Comparison of ENCODE assay signal across 27 cellular contexts in the genomic region with DNA sequence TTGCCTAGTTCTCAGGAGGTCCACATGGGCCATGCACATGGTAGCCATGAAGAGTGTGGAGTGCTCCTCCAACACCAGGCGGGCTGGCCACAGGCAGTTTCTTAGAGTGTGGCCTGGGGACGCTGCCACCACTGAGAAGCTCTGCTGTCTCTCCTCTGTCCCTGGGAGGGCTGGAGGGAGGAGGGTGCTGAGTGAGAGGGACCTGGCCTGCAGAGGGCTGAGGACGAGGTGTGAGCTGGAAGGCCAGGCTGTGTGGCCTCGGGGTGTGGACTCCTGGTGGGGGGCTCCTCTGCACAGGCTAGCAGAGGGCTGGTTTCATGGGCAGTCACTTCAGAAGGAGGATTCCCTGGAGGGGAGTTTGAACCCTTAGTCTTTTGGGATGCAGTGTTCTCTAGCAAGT. TPM values are rescaled to one million over a fixed set of nuclear protein-coding genes. Genes with fewer than 3 reads are reported as not detected.
A peak's percentile ranks its signal among the peaks of the same experiment; 100 is the strongest.
DNase-seq lines count a peak whose midpoint lies in the region; ATAC-seq and TF ChIP-seq lines count a peak whose summit lies in the region.
"Had no signal": no experiment of that assay in that cellular context is flagged by ENCODE, and none has a peak within 500 bp of the region (broad histone marks: within the 10 kb centered on the region; RNA-seq: fewer than 3 reads in every experiment).

No MANE protein-coding gene starts in this region.

- no peak overlapping the region for H3K18ac ChIP-seq in IMR-90 (ENCODE audit: low read depth, low read length)

- H3K27ac ChIP-seq in A673 (ENCODE audit: low read depth, low read length, poor library complexity, severe bottlenecking) (peak overlapping the region; percentile 44), IMR-90 (ENCODE audit: insufficient read depth, low read length) (peak overlapping the region; percentile 10; the same call in 1 of the 2 replicates), dorsolateral prefrontal cortex (peak overlapping the region in 52 of 59 donors; percentile 3 to 100 (median 73)), osteoblast (ENCODE audit: low read depth, low read length) (peak overlapping the region; percentile 91)
- H3K27ac ChIP-seq: BLaER1, SJCRH30 had no signal

- no CpG with 5 or more reads among the region's 4 CpGs for WGBS in IMR-90 (ENCODE audit: extremely low coverage in 2 of 2, insufficient read length in 1 of 2), 2 experiments

- H3K9me1 ChIP-seq in IMR-90 (ENCODE audit: insufficient read depth, low read length), result peaks cover 33% of the 10 kb centered on the region

- peaks cover 42% of the 10 kb centered on the region for H3K4me1 ChIP-seq in A673 (ENCODE audit: insufficient read depth, low read length, poor library complexity, severe bottlenecking)
- peaks cover 38% of the 10 kb centered on the region for H3K4me1 ChIP-seq in IMR-90 (ENCODE audit: control insufficient read depth, insufficient read depth, low read length)
- peaks cover 48% of the 10 kb centered on the region for H3K4me1 ChIP-seq in osteoblast (ENCODE audit: insufficient read depth, low read length)

- CTCF ChIA-PET in A673 (lab: Charles Lee) (no interaction called here), IMR-90 (lab: Yijun Ruan, JAX) (interaction anchor here (0.6 kb wide), 1 partner anchor 60 kb away, joined by 3 read pairs; no protein-coding TSS in a partner anchor)

- H2BK5ac ChIP-seq in IMR-90 (ENCODE audit: low read depth, low read length, poor library complexity, severe bottlenecking), result no peak overlapping the region

- ATAC-seq in IMR-90 (ENCODE audit: low read depth) (no peak), sciatic nerve (no peak), GM21576 (IDR thresholded peaks at IDR 0.05; ENCODE audit: unreplicated experiment) (no peak)
- ATAC-seq: activated CD4-positive, CD25-positive, alpha-beta regulatory T cell treated with anti-CD3 and anti-CD28 coated beads, Interleukin-2, amount 50 U/mL, for 24 hours; stimulated activated naive CD8-positive, alpha-beta T cell treated with anti-CD3 and anti-CD28 coated beads, Interleukin-15, amount 100 ng/mL, for 72 hours had no signal

- H2AK5ac ChIP-seq in IMR-90 (ENCODE audit: low read depth, low read length), result peak overlapping the region; percentile 72; the same call in 1 of the 2 replicates

- POLR2A ChIA-PET in A673 (lab: Charles Lee; ENCODE audit: low non-redundant PET), result no interaction called here
- POLR2A ChIA-PET in IMR-90 (lab: Charles Lee; ENCODE audit: unreplicated experiment), result no interaction called here

- peak overlapping the region; percentile 49; the same call in 1 of the 2 replicates for H2BK120ac ChIP-seq in IMR-90 (ENCODE audit: low read depth, low read length)

- peak overlapping the region; percentile 23; the same call in 1 of the 2 replicates for H3K23ac ChIP-seq in IMR-90 (ENCODE audit: low read depth, low read length)

- BruUV-seq in A673 (replicated peaks; lab: Mats Ljungman, UMichigan), result no TSS peak
- BruUV-seq in IMR-90 (replicated peaks; lab: Mats Ljungman, UMichigan), result no TSS peak

- in situ Hi-C loops in IMR-90 (cut with MboI; ENCODE audit: low sequenced_read_pairs), result no loop called here

- H2AFZ ChIP-seq in IMR-90 (replicated peaks; ENCODE audit: low read length, poor library complexity) (no peak overlapping the region), osteoblast (ENCODE audit: low read length) (no peak overlapping the region)

- H4K91ac ChIP-seq in IMR-90 (ENCODE audit: insufficient read depth, low read depth, low read length), result peak overlapping the region; percentile 35; the same call in 1 of the 2 replicates

- H3K4me2 ChIP-seq in IMR-90 (ENCODE audit: low read depth, low read length) (no peak overlapping the region), osteoblast (ENCODE audit: insufficient read depth, low read length) (no peak overlapping the region)
- H3K4me2 ChIP-seq: BLaER1 had no signal

- H3K56ac ChIP-seq in IMR-90 (ENCODE audit: extremely low read depth, insufficient read depth, low read length), result no peak overlapping the region

- H3K27me3 ChIP-seq in A673 (replicated peaks; ENCODE audit: insufficient read depth, low read depth, low read length, poor library complexity) (no peaks in the 10 kb centered on the region), IMR-90 (ENCODE audit: control insufficient read depth, insufficient read depth, low read length) (no peaks in the 10 kb centered on the region), dorsolateral prefrontal cortex (no peaks in the 10 kb centered on the region), osteoblast (ENCODE audit: insufficient read depth, low read length) (no peaks in the 10 kb centered on the region)
- H3K27me3 ChIP-seq: BLaER1, SJCRH30 had no signal

- no peak overlapping the region for H3K14ac ChIP-seq in IMR-90 (replicated peaks; ENCODE audit: low read depth, low read length)

- TF ChIP-seq CTCF in A673 (conservative IDR thresholded peaks at IDR 0.05; ENCODE audit: low read depth, low read length) (no peak), IMR-90 (conservative IDR thresholded peaks at IDR 0.05; ENCODE audit: low read depth, low read length) (no peak), dorsolateral prefrontal cortex (IDR thresholded peaks at IDR 0.05 in 54 of 56, conservative IDR thresholded peaks at IDR 0.05 in 2 of 56; ENCODE audit: low read depth in 1 of 56, partially characterized antibody in 56 of 56) (no peak), osteoblast (IDR thresholded peaks at IDR 0.05; ENCODE audit: extremely low read depth, low read depth, low read length) (no peak)

- intact Hi-C loops in A673 (cut with micrococcal nuclease; ENCODE audit: unreplicated experiment), result no loop called here
- intact Hi-C loops in IMR-90 (cut with micrococcal nuclease), result no loop called here
- intact Hi-C loops in dorsolateral prefrontal cortex (cut with DNase I), result no loop called here
- intact Hi-C loops in sciatic nerve (cut with DNase I), result no loop called here

- no peak for TF ChIP-seq RAD21 in IMR-90 (IDR thresholded peaks at IDR 0.05; ENCODE audit: low read length)

- DNase-seq in A673 (ENCODE audit: low spot score) (no peak), IMR-90 (no peak), dorsolateral prefrontal cortex (peak in 3 of 10 donors; percentile 39 to 46 (median 39)), osteoblast (ENCODE audit: insufficient read length, low spot score, missing footprints) (no peak), NCI-H2227 treated with DMSO at 0.1 percent for 48 hours (lab: John Stamatoyannopoulos, UW) (no peak), medulla oblongata (ENCODE audit: extremely low spot score) (no peak), sciatic nerve (ENCODE audit: low spot score) (no peak)
- DNase-seq: activated CD4-positive, alpha-beta T cell treated with anti-CD3 and anti-CD28 coated beads, Interleukin-2, amount 50 U/mL, for 48 hours; activated CD8-positive, alpha-beta memory T cell treated with anti-CD3 and anti-CD28 coated beads, Interleukin-2, amount 50 U/mL, for 4 hours; activated naive CD8-positive, alpha-beta T cell treated with anti-CD3 and anti-CD28 coated beads, Interleukin-2, amount 10 ng/mL, durations not matched to agents 7 days and 5 days; COR-L47; DMS53; effector CD4-positive, alpha-beta T cell; HCEC 1CT; islet precursor cell; KBM-7; NCI-H1105; NCI-H1930; NCI-H69; SJCRH30; stimulated activated naive CD8-positive, alpha-beta T cell treated with anti-CD3 and anti-CD28 coated beads, Interleukin-15, amount 100 ng/mL, for 72 hours; T-helper 1 cell had no signal

- peak overlapping the region; percentile 31 for H3K4ac ChIP-seq in IMR-90 (ENCODE audit: low read depth, low read length)

- H2AK9ac ChIP-seq in IMR-90 (replicated peaks; ENCODE audit: low read depth, low read length, poor library complexity), result peak overlapping the region; percentile 10

- H3K79me2 ChIP-seq in osteoblast (ENCODE audit: insufficient read depth, low read length), result peaks cover 92% of the 10 kb centered on the region

- H3K4me3 ChIP-seq in A673 (ENCODE audit: low read depth, low read length, poor library complexity, severe bottlenecking) (no peak overlapping the region), IMR-90 (ENCODE audit: insufficient read depth, low read depth, low read length) (no peak overlapping the region), dorsolateral prefrontal cortex (peak overlapping the region in 1 of 59 donors; percentile 15), osteoblast (ENCODE audit: insufficient read depth, low read length) (no peak overlapping the region)
- H3K4me3 ChIP-seq: BLaER1, lung, SJCRH30, tibial nerve had no signal

- H2BK15ac ChIP-seq in IMR-90 (ENCODE audit: low read depth, low read length), result no peak overlapping the region

- peaks cover 5% of the 10 kb centered on the region; the same call in 1 of the 2 replicates for H4K20me1 ChIP-seq in IMR-90 (ENCODE audit: insufficient read depth, low read length)
- H4K20me1 ChIP-seq in osteoblast (ENCODE audit: insufficient read depth, low read length), result peaks cover 2% of the 10 kb centered on the region

- H4K8ac ChIP-seq in IMR-90 (ENCODE audit: low read depth in 2 of 2, low read length in 2 of 2), result peak overlapping the region in 1 of 2 experiments; percentile 32; a peak in 1 of 4 replicates

- peaks cover 8% of the 10 kb centered on the region for H3K36me3 ChIP-seq in A673 (ENCODE audit: insufficient read depth, low read length, poor library complexity, severe bottlenecking)
- H3K36me3 ChIP-seq in IMR-90 (ENCODE audit: control insufficient read depth, insufficient read depth, low read length), result peaks cover 17% of the 10 kb centered on the region
- H3K36me3 ChIP-seq in osteoblast (ENCODE audit: insufficient read depth, low read length), result peaks cover 52% of the 10 kb centered on the region
- H3K36me3 ChIP-seq: tibial nerve had no signal

- no peak for TF ChIP-seq POLR2A in IMR-90 (IDR thresholded peaks at IDR 0.05; ENCODE audit: low read depth, low read length)

- peaks cover 24 to 90% of the 10 kb centered on the region in 2 experiments for H3K79me1 ChIP-seq in IMR-90 (ENCODE audit: low read depth in 1 of 2, low read length in 2 of 2)

- H3K9me3 ChIP-seq in A673 (ENCODE audit: low read depth, low read length, poor library complexity, severe bottlenecking), result no peaks in the 10 kb centered on the region
- no peaks in the 10 kb centered on the region for H3K9me3 ChIP-seq in IMR-90 (ENCODE audit: control insufficient read depth, insufficient read depth, low read length)
- H3K9me3 ChIP-seq in osteoblast (ENCODE audit: low read depth, low read length), result no peaks in the 10 kb centered on the region
- H3K9me3 ChIP-seq: BLaER1, SJCRH30, tibial nerve had no signal

- dilution Hi-C loops in IMR-90 (cut with HindIII; ENCODE audit: low sequenced_read_pairs, unreplicated experiment), result no loop called here

- no peak overlapping the region for H2BK20ac ChIP-seq in IMR-90 (ENCODE audit: low read depth, low read length)

- no peak overlapping the region for H3K9ac ChIP-seq in IMR-90 (ENCODE audit: low read depth, low read length)
- H3K9ac ChIP-seq: BLaER1 had no signal

- H4K5ac ChIP-seq in IMR-90 (ENCODE audit: low read depth, low read length), result peak overlapping the region; percentile 31; the same call in 1 of the 2 replicates

RNA-seq across cellular contexts. Expression of a gene that starts 39.7 kb away (rescaled TPM):
- total RNA-seq in A673 (2021) (34.5 and 37.0 TPM in 2 replicates), IMR-90 (2012; rRNA removed) (43.3 and 45.2 TPM in 2 replicates), dorsolateral prefrontal cortex (100 to 1,000 TPM in 47 of 120 experiments, 10 to 100 TPM in 73; 41.0 to 257 (median 86.5) TPM), osteoblast (91.6 and 94.8 TPM in 2 replicates), sciatic nerve (22.5 TPM)
- polyA plus RNA-seq in IMR-90 (2012; rRNA removed), result 40.8 and 45.6 TPM in 2 replicates
- polyA plus RNA-seq in IMR-90 (2012; cell fraction: cytosol; rRNA removed), result 21.2 and 29.0 TPM in 2 replicates
- polyA plus RNA-seq in IMR-90 (2012; cell fraction: nucleus; rRNA removed; ENCODE audit: low replicate concordance), result 45.7 and 64.6 TPM in 2 replicates

Comparison
In these comparisons a context has a peak if more than half of its experiments do, and no peak if none do; other contexts are left out.
1. H3K27ac ChIP-seq: peak in every context shown above with its lines; median percentile 91 in osteoblast; 73 in dorsolateral prefrontal cortex; 44 in A673; 10 in IMR-90.